30 cellular contexts compared by ENCODE assay signal in the genomic region with DNA sequence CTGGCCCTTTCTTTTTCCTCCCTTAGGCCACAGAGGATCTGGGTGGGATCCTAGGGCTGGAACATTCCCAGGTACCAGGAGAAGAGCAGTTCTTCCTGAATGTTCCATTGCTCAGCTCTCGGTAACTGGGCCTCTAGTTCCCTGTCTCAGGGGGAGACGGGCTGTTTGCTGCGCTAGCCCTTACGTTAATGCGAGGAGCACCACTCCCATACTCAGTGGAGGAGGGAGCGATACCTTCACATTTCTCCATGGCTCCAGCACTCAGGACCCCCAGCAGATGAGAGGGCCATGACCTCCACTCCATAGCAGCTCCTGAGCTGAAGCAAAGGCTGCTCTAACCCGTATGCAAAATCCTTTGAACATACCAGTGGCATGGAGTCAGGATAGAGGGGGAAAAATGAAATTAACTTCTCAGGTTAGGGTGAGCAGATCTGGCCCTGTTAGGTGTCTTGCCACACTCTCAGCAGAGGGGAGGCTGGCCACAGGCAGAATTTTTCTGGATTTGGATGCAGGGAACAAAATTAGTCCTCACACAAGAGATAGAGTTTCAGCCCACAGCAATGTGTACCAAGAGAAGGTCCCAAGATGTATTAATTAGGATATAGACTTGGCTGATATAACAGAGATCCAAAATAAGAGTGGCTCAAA.
DNase-seq lines count a peak whose midpoint lies in the region; ATAC-seq and TF ChIP-seq lines count a peak whose summit lies in the region.
"Had no signal": no experiment of that assay in that cellular context is flagged by ENCODE, and none has a peak within 500 bp of the region (broad histone marks: within the 10 kb centered on the region; RNA-seq: fewer than 3 reads in every experiment).

No MANE protein-coding gene starts in this region.

- no peaks in the 10 kb centered on the region for H3K27me3 ChIP-seq in Peyer's patch
- no peaks in the 10 kb centered on the region for H3K27me3 ChIP-seq in right atrium auricular region
- H3K27me3 ChIP-seq: BLaER1, SJCRH30 had no signal

- H3K9me3 ChIP-seq in Peyer's patch = no peaks in the 10 kb centered on the region
- peaks cover 0 to 13% of the 10 kb centered on the region in 2 donors for H3K9me3 ChIP-seq in right atrium auricular region
- H3K9me3 ChIP-seq: mucosa of descending colon, prostate gland had no signal

- peak overlapping the region; percentile 62 to 90 (median 77) for H3K27ac Mint-ChIP-seq in CD14-positive monocyte
- H3K27ac Mint-ChIP-seq in progenitor cell of endocrine pancreas = peak overlapping the region; percentile 50
- H3K27ac Mint-ChIP-seq: activated CD4-positive, alpha-beta memory T cell treated with anti-CD3 and anti-CD28 coated beads for 36 hours; activated naive CD4-positive, alpha-beta T cell treated with anti-CD3 and anti-CD28 coated beads, Interleukin-2, amount 50 U/mL, for 72 hours; activated T-helper 1 cell treated with anti-CD3 and anti-CD28 coated beads, Interleukin-12 subunit alpha, Interleukin-12 subunit beta, Interleukin-2, Interleukin-4 antibody, amounts not matched to agents 30 ng/mL and 10 ng/mL and 1 ng/mL, durations not matched to agents 14 hours and 24 hours and 36 hours had no signal

- H3K36me3 Mint-ChIP-seq in CD14-positive monocyte = peaks cover 1 to 8% of the 10 kb centered on the region in 2 donors
- H3K36me3 Mint-ChIP-seq in progenitor cell of endocrine pancreas (ENCODE audit: insufficient read depth) = peaks cover 3% of the 10 kb centered on the region

- no peak overlapping the region for H3K4me3 ChIP-seq in Peyer's patch
- H3K4me3 ChIP-seq in right atrium auricular region = no peak overlapping the region
- H3K4me3 ChIP-seq: BLaER1, K562, mucosa of descending colon, prostate gland, SJCRH30 had no signal

- H3K27ac ChIP-seq in Peyer's patch (no peak overlapping the region), right atrium auricular region (peak overlapping the region; percentile 66 to 67)
- H3K27ac ChIP-seq: BLaER1, prostate gland, SJCRH30 had no signal

- H3K4me3 Mint-ChIP-seq in CD14-positive monocyte (peak overlapping the region in 1 of 2 donors; percentile 35), progenitor cell of endocrine pancreas (ENCODE audit: low read depth) (no peak overlapping the region)
- H3K4me3 Mint-ChIP-seq: activated CD4-positive, alpha-beta memory T cell treated with anti-CD3 and anti-CD28 coated beads for 36 hours; activated T-helper 1 cell treated with anti-CD3 and anti-CD28 coated beads, Interleukin-12 subunit alpha, Interleukin-12 subunit beta, Interleukin-2, Interleukin-4 antibody, amounts not matched to agents 30 ng/mL and 10 ng/mL and 1 ng/mL, durations not matched to agents 14 hours and 24 hours and 36 hours; type B pancreatic cell had no signal

- peaks cover 0 to 9% (median 3%) of the 10 kb centered on the region in 4 donors for H3K4me1 ChIP-seq in Peyer's patch
- peaks cover 0 to 28% of the 10 kb centered on the region in 2 donors for H3K4me1 ChIP-seq in right atrium auricular region
- H3K4me1 ChIP-seq: prostate gland had no signal

- H3K36me3 ChIP-seq in Peyer's patch = no peaks in the 10 kb centered on the region
- H3K36me3 ChIP-seq in right atrium auricular region = no peaks in the 10 kb centered on the region
- H3K36me3 ChIP-seq: prostate gland, SJCRH30 had no signal

- intact Hi-C loops in CD14-positive monocyte (cut with micrococcal nuclease) = loop anchor here in 1 of 2 donors (5.0 kb wide), 2 partner anchors 88 to 203 kb away; no protein-coding TSS in a partner anchor

- H3K4me1 Mint-ChIP-seq in CD14-positive monocyte (peaks cover 78% of the 10 kb centered on the region), progenitor cell of endocrine pancreas (ENCODE audit: low read depth) (peaks cover 34% of the 10 kb centered on the region)

- TF ChIP-seq CTCF in CD14-positive monocyte (IDR thresholded peaks at IDR 0.05) (no peak), Peyer's patch (IDR thresholded peaks at IDR 0.05) (no peak), right atrium auricular region (IDR thresholded peaks at IDR 0.05) (no peak), progenitor cell of endocrine pancreas (IDR thresholded peaks at IDR 0.05; ENCODE audit: unreplicated experiment) (no peak)

- DNase-seq in CD14-positive monocyte (ENCODE audit: low spot score) (peak; percentile 2), Peyer's patch (peak in 2 of 3 donors; percentile 8 to 23), right atrium auricular region (ENCODE audit: low spot score) (no peak), progenitor cell of endocrine pancreas (ENCODE audit: low spot score, unreplicated experiment) (no peak), SIG-M5 treated with dmso at 0.1 percent for 504 hours (lab: John Stamatoyannopoulos, UW; ENCODE audit: unreplicated experiment) (no peak)
- DNase-seq: activated CD4-positive, alpha-beta memory T cell treated with anti-CD3 and anti-CD28 coated beads for 36 hours; activated CD8-positive, alpha-beta memory T cell treated with anti-CD3 and anti-CD28 coated beads, Interleukin-2, amount 50 U/mL, for 4 hours; COR-L47; cortex of kidney; DMS53; GF-D8; HCEC 1CT; NCI-H1105; NCI-H1930; NCI-H524 treated with DMSO at 0.1 percent for 48 hours; NK-92 treated with Interleukin-12 subunit alpha and Interleukin-12 subunit beta, amount 100 ng/mL, for 24 hours; PC-3; SJCRH30; stimulated activated CD4-positive, alpha-beta T cell treated with anti-CD3 and anti-CD28 coated beads, Interleukin-1b, Interleukin-23, amount 100 ng/mL, for 48 hours had no signal

- peaks cover 0 to 4% (median 0%) of the 10 kb centered on the region in 3 donors for H3K27me3 Mint-ChIP-seq in CD14-positive monocyte (ENCODE audit: low read depth in 3 of 3)
- H3K27me3 Mint-ChIP-seq in progenitor cell of endocrine pancreas = no peaks in the 10 kb centered on the region
- H3K27me3 Mint-ChIP-seq: type B pancreatic cell had no signal

- no peak for TF ChIP-seq POLR2A in Peyer's patch (IDR thresholded peaks at IDR 0.05)

- H3K9me3 Mint-ChIP-seq in CD14-positive monocyte = peaks cover 0 to 18% (median 9%) of the 10 kb centered on the region in 7 donors
- H3K9me3 Mint-ChIP-seq in progenitor cell of endocrine pancreas (ENCODE audit: low read depth) = no peaks in the 10 kb centered on the region
- H3K9me3 Mint-ChIP-seq: type B pancreatic cell had no signal

- ATAC-seq in GM21447 (IDR thresholded peaks at IDR 0.05; ENCODE audit: unreplicated experiment) (no peak), GM21528 (IDR thresholded peaks at IDR 0.05; ENCODE audit: low FRiP score, unreplicated experiment) (no peak), GM18867 (IDR thresholded peaks at IDR 0.05; ENCODE audit: unreplicated experiment) (no peak)
- ATAC-seq: activated CD4-positive, CD25-positive, alpha-beta regulatory T cell treated with anti-CD3 and anti-CD28 coated beads, Interleukin-2, amount 50 U/mL, for 24 hours; activated naive CD4-positive, alpha-beta T cell treated with anti-CD3 and anti-CD28 coated beads, Interleukin-2, amount 50 U/mL, for 72 hours; K562; mucosa of descending colon; PC-3 had no signal

Comparison
In these comparisons a context has a peak if more than half of its experiments do, and no peak if none do; other contexts are left out.
1. DNase-seq: peak in CD14-positive monocyte (single experiment) and Peyer's patch (2 of 3); none in right atrium auricular region (single experiment), progenitor cell of endocrine pancreas (single experiment) and SIG-M5 treated with dmso at 0.1 percent for 504 hours (single experiment).
2. H3K27ac ChIP-seq: peak in right atrium auricular region (2 of 2); none in Peyer's patch (0 of 4).